Comparison of ENCODE assay signal across 1 cellular context in the genomic region with DNA sequence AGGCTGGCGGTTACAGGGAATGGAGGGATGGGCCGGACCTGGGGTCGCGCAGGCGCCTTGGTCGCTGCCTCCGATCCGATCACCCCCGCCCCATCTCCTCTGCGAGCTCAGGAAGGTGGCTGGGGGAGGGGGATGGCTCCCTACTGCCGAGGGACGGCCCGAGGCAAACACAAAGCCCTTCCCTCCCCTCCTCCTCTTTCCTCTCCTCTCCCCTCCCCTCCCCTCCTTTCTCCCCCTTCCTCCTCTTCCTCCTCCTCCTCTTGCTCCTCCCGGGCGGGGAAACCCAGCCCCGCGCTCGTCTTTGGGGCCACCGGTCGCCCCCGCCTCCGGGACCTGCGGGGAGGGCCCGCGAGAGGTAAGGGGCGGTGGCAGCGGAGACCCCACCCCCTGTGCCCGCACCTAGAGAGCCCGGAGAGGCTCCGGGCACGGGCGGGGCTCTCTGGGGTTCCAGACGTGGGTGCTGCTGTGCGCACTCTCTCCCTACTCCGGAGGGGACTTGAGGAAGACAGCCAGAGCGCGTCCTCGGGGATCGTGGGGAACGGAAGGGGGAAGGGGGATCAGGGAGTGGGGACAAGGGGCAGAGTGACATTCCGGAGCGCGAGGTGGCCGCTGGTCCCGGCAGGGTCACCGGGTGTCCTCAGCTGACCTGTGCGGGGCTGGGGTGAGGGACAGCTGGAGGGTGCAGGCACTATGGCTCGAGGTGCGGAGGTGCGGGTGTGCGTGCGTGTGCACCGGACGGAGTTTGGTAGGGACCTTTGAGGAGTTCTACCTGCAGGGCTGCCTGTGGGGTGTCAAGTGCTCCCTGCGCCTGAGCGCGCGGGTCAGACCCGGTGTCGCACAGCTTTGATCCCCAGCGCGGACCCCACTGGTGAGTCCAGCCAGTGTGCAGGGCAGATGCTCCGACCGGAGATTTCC.
TF ChIP-seq lines count a peak whose summit lies in the region.

A gene with protein sequence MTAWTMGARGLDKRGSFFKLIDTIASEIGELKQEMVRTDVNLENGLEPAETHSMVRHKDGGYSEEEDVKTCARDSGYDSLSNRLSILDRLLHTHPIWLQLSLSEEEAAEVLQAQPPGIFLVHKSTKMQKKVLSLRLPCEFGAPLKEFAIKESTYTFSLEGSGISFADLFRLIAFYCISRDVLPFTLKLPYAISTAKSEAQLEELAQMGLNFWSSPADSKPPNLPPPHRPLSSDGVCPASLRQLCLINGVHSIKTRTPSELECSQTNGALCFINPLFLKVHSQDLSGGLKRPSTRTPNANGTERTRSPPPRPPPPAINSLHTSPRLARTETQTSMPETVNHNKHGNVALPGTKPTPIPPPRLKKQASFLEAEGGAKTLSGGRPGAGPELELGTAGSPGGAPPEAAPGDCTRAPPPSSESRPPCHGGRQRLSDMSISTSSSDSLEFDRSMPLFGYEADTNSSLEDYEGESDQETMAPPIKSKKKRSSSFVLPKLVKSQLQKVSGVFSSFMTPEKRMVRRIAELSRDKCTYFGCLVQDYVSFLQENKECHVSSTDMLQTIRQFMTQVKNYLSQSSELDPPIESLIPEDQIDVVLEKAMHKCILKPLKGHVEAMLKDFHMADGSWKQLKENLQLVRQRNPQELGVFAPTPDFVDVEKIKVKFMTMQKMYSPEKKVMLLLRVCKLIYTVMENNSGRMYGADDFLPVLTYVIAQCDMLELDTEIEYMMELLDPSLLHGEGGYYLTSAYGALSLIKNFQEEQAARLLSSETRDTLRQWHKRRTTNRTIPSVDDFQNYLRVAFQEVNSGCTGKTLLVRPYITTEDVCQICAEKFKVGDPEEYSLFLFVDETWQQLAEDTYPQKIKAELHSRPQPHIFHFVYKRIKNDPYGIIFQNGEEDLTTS (plus strand): TSS at position 286 of the 915 bp plus-strand sequence. CDS start 131,344 bp downstream, outside the sequence.

TF ChIP-seq in HEK293, 187 proteins besides CTCF, POLR2A, EP300 and RAD21 (continued from another document):
- TF ChIP-seq, protein P1, sequence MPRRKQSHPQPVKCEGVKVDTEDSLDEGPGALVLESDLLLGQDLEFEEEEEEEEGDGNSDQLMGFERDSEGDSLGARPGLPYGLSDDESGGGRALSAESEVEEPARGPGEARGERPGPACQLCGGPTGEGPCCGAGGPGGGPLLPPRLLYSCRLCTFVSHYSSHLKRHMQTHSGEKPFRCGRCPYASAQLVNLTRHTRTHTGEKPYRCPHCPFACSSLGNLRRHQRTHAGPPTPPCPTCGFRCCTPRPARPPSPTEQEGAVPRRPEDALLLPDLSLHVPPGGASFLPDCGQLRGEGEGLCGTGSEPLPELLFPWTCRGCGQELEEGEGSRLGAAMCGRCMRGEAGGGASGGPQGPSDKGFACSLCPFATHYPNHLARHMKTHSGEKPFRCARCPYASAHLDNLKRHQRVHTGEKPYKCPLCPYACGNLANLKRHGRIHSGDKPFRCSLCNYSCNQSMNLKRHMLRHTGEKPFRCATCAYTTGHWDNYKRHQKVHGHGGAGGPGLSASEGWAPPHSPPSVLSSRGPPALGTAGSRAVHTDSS (tag by site-specific recombination; IDR thresholded peaks at IDR 0.05): peak; percentile 78
- TF ChIP-seq, protein P2, sequence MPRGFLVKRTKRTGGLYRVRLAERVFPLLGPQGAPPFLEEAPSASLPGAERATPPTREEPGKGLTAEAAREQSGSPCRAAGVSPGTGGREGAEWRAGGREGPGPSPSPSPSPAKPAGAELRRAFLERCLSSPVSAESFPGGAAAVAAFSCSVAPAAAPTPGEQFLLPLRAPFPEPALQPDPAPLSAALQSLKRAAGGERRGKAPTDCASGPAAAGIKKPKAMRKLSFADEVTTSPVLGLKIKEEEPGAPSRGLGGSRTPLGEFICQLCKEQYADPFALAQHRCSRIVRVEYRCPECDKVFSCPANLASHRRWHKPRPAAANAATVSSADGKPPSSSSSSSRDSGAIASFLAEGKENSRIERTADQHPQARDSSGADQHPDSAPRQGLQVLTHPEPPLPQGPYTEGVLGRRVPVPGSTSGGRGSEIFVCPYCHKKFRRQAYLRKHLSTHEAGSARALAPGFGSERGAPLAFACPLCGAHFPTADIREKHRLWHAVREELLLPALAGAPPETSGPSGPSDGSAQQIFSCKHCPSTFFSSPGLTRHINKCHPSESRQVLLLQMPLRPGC (tag by site-specific recombination; IDR thresholded peaks at IDR 0.05): no peak
- TF ChIP-seq GLIS2 (tag by site-specific recombination; IDR thresholded peaks at IDR 0.05) (peak; percentile 33; the same call in 1 of the 2 replicates), ZIC2 (tag by site-specific recombination; IDR thresholded peaks at IDR 0.05) (no peak), MEIS1 (CRISPR knock-in tag; IDR thresholded peaks at IDR 0.05; ENCODE audit: borderline replicate concordance) (no peak), ZNF548 (tag by site-specific recombination; IDR thresholded peaks at IDR 0.05) (no peak), ZEB2 (tag by site-specific recombination; IDR thresholded peaks at IDR 0.05) (0 out of 2 replicates have a peak, but pooled peaks have one; percentile 41), ZNF776 (tag by site-specific recombination; IDR thresholded peaks at IDR 0.05; ENCODE audit: borderline replicate concordance) (no peak), ZNF155 (tag by site-specific recombination; IDR thresholded peaks at IDR 0.05) (no peak), WT1 (tag by site-specific recombination; IDR thresholded peaks at IDR 0.05) (peak; percentile 49; the same call in 1 of the 2 replicates), ZNF140 (tag by site-specific recombination; IDR thresholded peaks at IDR 0.05) (no peak), RBAK (tag by site-specific recombination; IDR thresholded peaks at IDR 0.05) (no peak), ZNF24 (tag by site-specific recombination; IDR thresholded peaks at IDR 0.05) (no peak), ZNF211 (tag by site-specific recombination; IDR thresholded peaks at IDR 0.05; ENCODE audit: low read depth) (no peak)
- TF ChIP-seq, protein P3, sequence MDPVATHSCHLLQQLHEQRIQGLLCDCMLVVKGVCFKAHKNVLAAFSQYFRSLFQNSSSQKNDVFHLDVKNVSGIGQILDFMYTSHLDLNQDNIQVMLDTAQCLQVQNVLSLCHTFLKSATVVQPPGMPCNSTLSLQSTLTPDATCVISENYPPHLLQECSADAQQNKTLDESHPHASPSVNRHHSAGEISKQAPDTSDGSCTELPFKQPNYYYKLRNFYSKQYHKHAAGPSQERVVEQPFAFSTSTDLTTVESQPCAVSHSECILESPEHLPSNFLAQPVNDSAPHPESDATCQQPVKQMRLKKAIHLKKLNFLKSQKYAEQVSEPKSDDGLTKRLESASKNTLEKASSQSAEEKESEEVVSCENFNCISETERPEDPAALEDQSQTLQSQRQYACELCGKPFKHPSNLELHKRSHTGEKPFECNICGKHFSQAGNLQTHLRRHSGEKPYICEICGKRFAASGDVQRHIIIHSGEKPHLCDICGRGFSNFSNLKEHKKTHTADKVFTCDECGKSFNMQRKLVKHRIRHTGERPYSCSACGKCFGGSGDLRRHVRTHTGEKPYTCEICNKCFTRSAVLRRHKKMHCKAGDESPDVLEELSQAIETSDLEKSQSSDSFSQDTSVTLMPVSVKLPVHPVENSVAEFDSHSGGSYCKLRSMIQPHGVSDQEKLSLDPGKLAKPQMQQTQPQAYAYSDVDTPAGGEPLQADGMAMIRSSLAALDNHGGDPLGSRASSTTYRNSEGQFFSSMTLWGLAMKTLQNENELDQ (tag by site-specific recombination; IDR thresholded peaks at IDR 0.05; ENCODE audit: low read depth): no peak
- TF ChIP-seq, protein P4, sequence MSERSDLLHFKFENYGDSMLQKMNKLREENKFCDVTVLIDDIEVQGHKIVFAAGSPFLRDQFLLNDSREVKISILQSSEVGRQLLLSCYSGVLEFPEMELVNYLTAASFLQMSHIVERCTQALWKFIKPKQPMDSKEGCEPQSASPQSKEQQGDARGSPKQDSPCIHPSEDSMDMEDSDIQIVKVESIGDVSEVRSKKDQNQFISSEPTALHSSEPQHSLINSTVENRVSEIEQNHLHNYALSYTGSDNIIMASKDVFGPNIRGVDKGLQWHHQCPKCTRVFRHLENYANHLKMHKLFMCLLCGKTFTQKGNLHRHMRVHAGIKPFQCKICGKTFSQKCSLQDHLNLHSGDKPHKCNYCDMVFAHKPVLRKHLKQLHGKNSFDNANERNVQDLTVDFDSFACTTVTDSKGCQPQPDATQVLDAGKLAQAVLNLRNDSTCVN (tag by site-specific recombination; optimal IDR thresholded peaks at IDR 0.05): peak; percentile 69
- TF ChIP-seq, protein P5, sequence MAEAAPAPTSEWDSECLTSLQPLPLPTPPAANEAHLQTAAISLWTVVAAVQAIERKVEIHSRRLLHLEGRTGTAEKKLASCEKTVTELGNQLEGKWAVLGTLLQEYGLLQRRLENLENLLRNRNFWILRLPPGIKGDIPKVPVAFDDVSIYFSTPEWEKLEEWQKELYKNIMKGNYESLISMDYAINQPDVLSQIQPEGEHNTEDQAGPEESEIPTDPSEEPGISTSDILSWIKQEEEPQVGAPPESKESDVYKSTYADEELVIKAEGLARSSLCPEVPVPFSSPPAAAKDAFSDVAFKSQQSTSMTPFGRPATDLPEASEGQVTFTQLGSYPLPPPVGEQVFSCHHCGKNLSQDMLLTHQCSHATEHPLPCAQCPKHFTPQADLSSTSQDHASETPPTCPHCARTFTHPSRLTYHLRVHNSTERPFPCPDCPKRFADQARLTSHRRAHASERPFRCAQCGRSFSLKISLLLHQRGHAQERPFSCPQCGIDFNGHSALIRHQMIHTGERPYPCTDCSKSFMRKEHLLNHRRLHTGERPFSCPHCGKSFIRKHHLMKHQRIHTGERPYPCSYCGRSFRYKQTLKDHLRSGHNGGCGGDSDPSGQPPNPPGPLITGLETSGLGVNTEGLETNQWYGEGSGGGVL (tag by site-specific recombination; IDR thresholded peaks at IDR 0.05): peak; percentile 93
- TF ChIP-seq, protein P6, sequence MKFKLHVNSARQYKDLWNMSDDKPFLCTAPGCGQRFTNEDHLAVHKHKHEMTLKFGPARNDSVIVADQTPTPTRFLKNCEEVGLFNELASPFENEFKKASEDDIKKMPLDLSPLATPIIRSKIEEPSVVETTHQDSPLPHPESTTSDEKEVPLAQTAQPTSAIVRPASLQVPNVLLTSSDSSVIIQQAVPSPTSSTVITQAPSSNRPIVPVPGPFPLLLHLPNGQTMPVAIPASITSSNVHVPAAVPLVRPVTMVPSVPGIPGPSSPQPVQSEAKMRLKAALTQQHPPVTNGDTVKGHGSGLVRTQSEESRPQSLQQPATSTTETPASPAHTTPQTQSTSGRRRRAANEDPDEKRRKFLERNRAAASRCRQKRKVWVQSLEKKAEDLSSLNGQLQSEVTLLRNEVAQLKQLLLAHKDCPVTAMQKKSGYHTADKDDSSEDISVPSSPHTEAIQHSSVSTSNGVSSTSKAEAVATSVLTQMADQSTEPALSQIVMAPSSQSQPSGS (tag by site-specific recombination; IDR thresholded peaks at IDR 0.05; ENCODE audit: low read depth): no peak
- TF ChIP-seq, protein P7, sequence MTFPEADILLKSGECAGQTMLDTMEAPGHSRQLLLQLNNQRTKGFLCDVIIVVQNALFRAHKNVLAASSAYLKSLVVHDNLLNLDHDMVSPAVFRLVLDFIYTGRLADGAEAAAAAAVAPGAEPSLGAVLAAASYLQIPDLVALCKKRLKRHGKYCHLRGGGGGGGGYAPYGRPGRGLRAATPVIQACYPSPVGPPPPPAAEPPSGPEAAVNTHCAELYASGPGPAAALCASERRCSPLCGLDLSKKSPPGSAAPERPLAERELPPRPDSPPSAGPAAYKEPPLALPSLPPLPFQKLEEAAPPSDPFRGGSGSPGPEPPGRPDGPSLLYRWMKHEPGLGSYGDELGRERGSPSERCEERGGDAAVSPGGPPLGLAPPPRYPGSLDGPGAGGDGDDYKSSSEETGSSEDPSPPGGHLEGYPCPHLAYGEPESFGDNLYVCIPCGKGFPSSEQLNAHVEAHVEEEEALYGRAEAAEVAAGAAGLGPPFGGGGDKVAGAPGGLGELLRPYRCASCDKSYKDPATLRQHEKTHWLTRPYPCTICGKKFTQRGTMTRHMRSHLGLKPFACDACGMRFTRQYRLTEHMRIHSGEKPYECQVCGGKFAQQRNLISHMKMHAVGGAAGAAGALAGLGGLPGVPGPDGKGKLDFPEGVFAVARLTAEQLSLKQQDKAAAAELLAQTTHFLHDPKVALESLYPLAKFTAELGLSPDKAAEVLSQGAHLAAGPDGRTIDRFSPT (tag by site-specific recombination; IDR thresholded peaks at IDR 0.05): no peak
- TF ChIP-seq, protein P8, sequence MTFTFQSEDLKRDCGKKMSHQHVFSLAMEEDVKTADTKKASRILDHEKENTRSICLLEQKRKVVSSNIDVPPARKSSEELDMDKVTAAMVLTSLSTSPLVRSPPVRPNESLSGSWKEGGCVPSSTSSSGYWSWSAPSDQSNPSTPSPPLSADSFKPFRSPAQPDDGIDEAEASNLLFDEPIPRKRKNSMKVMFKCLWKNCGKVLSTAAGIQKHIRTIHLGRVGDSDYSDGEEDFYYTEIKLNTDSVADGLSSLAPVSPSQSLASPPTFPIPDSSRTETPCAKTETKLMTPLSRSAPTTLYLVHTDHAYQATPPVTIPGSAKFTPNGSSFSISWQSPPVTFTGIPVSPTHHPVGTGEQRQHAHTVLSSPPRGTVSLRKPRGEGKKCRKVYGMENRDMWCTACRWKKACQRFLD (tag by site-specific recombination; IDR thresholded peaks at IDR 0.05): no peak
